8 cellular contexts compared by ENCODE assay signal in the genomic region with DNA sequence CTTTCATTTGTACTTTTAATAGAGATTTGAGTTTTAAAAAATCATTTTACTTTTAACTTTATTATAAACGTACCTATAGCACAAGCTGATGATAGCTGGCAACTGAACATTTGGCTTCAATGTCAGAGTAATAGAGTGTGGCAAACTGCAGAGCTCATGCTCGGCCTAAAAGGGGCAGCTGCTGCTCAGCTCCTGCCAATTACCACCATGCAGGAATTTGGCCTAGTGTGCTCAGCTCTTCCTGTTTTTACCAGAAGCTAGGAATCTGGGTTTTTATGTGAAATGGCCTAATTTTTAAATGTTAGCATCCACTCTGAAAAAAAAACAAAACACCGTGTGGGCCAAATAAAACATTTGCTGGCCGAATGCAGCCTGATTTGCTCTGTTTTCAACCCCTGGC. TPM values are rescaled to one million over a fixed set of nuclear protein-coding genes. Genes with fewer than 3 reads are reported as not detected.
DNase-seq lines count a peak whose midpoint lies in the region; TF ChIP-seq lines count a peak whose summit lies in the region.

No MANE protein-coding gene starts in this region.

- no peaks in the 10 kb centered on the region for H3K9me3 ChIP-seq in NT2/D1 (ENCODE audit: insufficient read depth, low read length)
- no peaks in the 10 kb centered on the region for H3K9me3 ChIP-seq in neural progenitor cell (ENCODE audit: low read depth)
- H3K9me3 ChIP-seq in WERI-Rb-1 (ENCODE audit: severe bottlenecking), result no peaks in the 10 kb centered on the region

- H3K36me3 Mint-ChIP-seq in neural progenitor cell, result peaks cover 13% of the 10 kb centered on the region

- H3K27ac Mint-ChIP-seq in neural progenitor cell, result no peak overlapping the region

- H3K9ac ChIP-seq in NT2/D1 (ENCODE audit: insufficient read length, low read depth) (peak overlapping the region; percentile 36), neural progenitor cell (no peak overlapping the region)

- H3K27ac ChIP-seq in neural progenitor cell (no peak overlapping the region), WERI-Rb-1 (no peak overlapping the region)

- peaks cover 45% of the 10 kb centered on the region for H3K79me2 ChIP-seq in neural progenitor cell (ENCODE audit: low read depth)

- no peak overlapping the region for H3K4me3 ChIP-seq in NT2/D1 (ENCODE audit: insufficient read length, low read depth)
- H3K4me3 ChIP-seq in neural progenitor cell, result no peak overlapping the region
- no peak overlapping the region for H3K4me3 ChIP-seq in WERI-Rb-1 (ENCODE audit: low read depth, low read length)

- peak; percentile 42 for DNase-seq in ELR (ENCODE audit: low read depth)
- DNase-seq in NT2/D1 (ENCODE audit: low read depth, low spot score), result no peak
- DNase-seq in dermis microvascular lymphatic vessel endothelial cell (ENCODE audit: low read depth in 2 of 2), result peak; percentile 88 to 92
- DNase-seq in neural progenitor cell (ENCODE audit: low spot score), result no peak
- no peak for DNase-seq in stimulated activated naive CD4-positive, alpha-beta T cell (lab: John Stamatoyannopoulos, UW)
- no peak for DNase-seq in HuH-7.5 (ENCODE audit: low spot score)
- no peak for DNase-seq in central memory CD4-positive, alpha-beta T cell
- no peak for DNase-seq in WERI-Rb-1

- peak overlapping the region; percentile 97 for H3K4me3 Mint-ChIP-seq in neural progenitor cell

- peak overlapping the region; percentile 84 for H3K4me2 ChIP-seq in neural progenitor cell

- no peak overlapping the region for H2AFZ ChIP-seq in neural progenitor cell (replicated peaks)

- H3K4me1 ChIP-seq in NT2/D1 (ENCODE audit: insufficient read depth, insufficient read length), result peaks cover 2% of the 10 kb centered on the region
- H3K4me1 ChIP-seq in neural progenitor cell, result peaks cover 34% of the 10 kb centered on the region

- peaks cover 38% of the 10 kb centered on the region for H3K4me1 Mint-ChIP-seq in neural progenitor cell

- H3K9me3 Mint-ChIP-seq in neural progenitor cell, result no peaks in the 10 kb centered on the region

- peaks cover 27% of the 10 kb centered on the region for H3K36me3 ChIP-seq in NT2/D1 (ENCODE audit: insufficient read depth, insufficient read length, low read length)
- peaks cover 5% of the 10 kb centered on the region for H3K36me3 ChIP-seq in neural progenitor cell
- H3K36me3 ChIP-seq in WERI-Rb-1, result peaks cover 16% of the 10 kb centered on the region

- H3F3A ChIP-seq in neural progenitor cell (ENCODE audit: low read depth), result peaks cover 22% of the 10 kb centered on the region

- TF ChIP-seq CTCF in neural progenitor cell (IDR thresholded peaks at IDR 0.05) (no peak), WERI-Rb-1 (IDR thresholded peaks at IDR 0.05; ENCODE audit: low read depth, low read length) (no peak)

- H3K27me3 ChIP-seq in NT2/D1 (ENCODE audit: insufficient read depth, insufficient read length), result no peaks in the 10 kb centered on the region
- H3K27me3 ChIP-seq in neural progenitor cell, result no peaks in the 10 kb centered on the region
- no peaks in the 10 kb centered on the region for H3K27me3 ChIP-seq in WERI-Rb-1 (ENCODE audit: insufficient read depth, low read depth, severe bottlenecking)

- peaks cover 7% of the 10 kb centered on the region for H3K27me3 Mint-ChIP-seq in neural progenitor cell (ENCODE audit: insufficient read depth, low read depth)

- no peaks in the 10 kb centered on the region for H4K20me1 ChIP-seq in neural progenitor cell (ENCODE audit: low read depth)

RNA-seq across cellular contexts. Expression of a gene that starts 1.8 kb away (rescaled TPM):
- 27.1 and 32.1 TPM in 2 replicates for total RNA-seq in dermis microvascular lymphatic vessel endothelial cell
- total RNA-seq in neural progenitor cell (ENCODE audit: low replicate concordance), result 31.8 and 48.0 TPM in 2 replicates

RNA-seq across cellular contexts. Expression of a gene that starts 2.0 kb away (rescaled TPM):
- total RNA-seq in dermis microvascular lymphatic vessel endothelial cell (17.3 and 23.0 TPM in 2 replicates), neural progenitor cell (ENCODE audit: low replicate concordance) (35.0 and 46.3 TPM in 2 replicates)

RNA-seq across cellular contexts. Expression of a gene that starts 13.3 kb away (rescaled TPM):
- total RNA-seq in dermis microvascular lymphatic vessel endothelial cell (under 0.01 TPM in 2 replicates), neural progenitor cell (ENCODE audit: low replicate concordance) (0.13 and 0.22 TPM in 2 replicates)

Comparison
In these comparisons a context has a peak if more than half of its experiments do, and no peak if none do; other contexts are left out.
1. DNase-seq: peak in ELR (single experiment) and dermis microvascular lymphatic vessel endothelial cell (2 of 2); none in NT2/D1 (single experiment), neural progenitor cell (single experiment), stimulated activated naive CD4-positive, alpha-beta T cell (0 of 6), HuH-7.5 (single experiment), central memory CD4-positive, alpha-beta T cell (single experiment) and WERI-Rb-1 (single experiment).